ENCODE assay signal across 26 cellular contexts in genomic region chr9:112472996-112473395, GRCh38.
"Had no signal": no experiment of that assay in that cellular context is flagged by ENCODE, and none has a peak within 500 bp of the region (broad histone marks: within the 10 kb centered on the region; RNA-seq: fewer than 3 reads in every experiment).

No MANE protein-coding gene starts in this region.

- H3K27ac Mint-ChIP-seq: T-cell had no signal

- H3K27ac ChIP-seq: HL-60, RWPE1 had no signal

- DNase-seq: IMR-90, Kasumi-1, KG1, MV-4-11, NCI-H1092, NCI-H1105 treated with DMSO at 0.1 percent for 48 hours, NCI-H1417 treated with DMSO at 0.1 percent for 48 hours, NCI-H146, NCI-H1694 treated with DMSO at 0.1 percent for 48 hours, NCI-H2029, NCI-H2081 treated with DMSO at 0.1 percent for 48 hours, NCI-H2171, NCI-H226, NCI-H446 treated with DMSO at 0.1 percent for 48 hours, NCI-H510A treated with DMSO at 0.1 percent for 48 hours, NCI-H69, NCI-H774, PC-3, SHP77, SK-N-SH, SW 1271, T-cell had no signal

- H3K4me3 Mint-ChIP-seq: T-cell had no signal

- H3K9me3 ChIP-seq: SK-N-SH had no signal

- ATAC-seq: HepG2, Panc1, PC-3, T-cell had no signal

- H3K4me1 Mint-ChIP-seq: T-cell had no signal

- H3K9ac ChIP-seq: SK-N-SH had no signal

- H3K27me3 Mint-ChIP-seq: T-cell had no signal
